In genomic region chr1:155472491-155472890, GRCh38 we compare ENCODE assay signal across 29 cellular contexts.
A peak's percentile ranks its signal among the peaks of the same experiment; 100 is the strongest.
DNase-seq lines count a peak whose midpoint lies in the region; ATAC-seq and TF ChIP-seq lines count a peak whose summit lies in the region.
"Had no signal": no experiment of that assay in that cellular context is flagged by ENCODE, and none has a peak within 500 bp of the region (broad histone marks: within the 10 kb centered on the region; RNA-seq: fewer than 3 reads in every experiment).

No MANE protein-coding gene starts in this region.

- H3K4me3 Mint-ChIP-seq in T-helper 17 cell, result no peak overlapping the region
- H3K4me3 Mint-ChIP-seq: activated CD4-positive, alpha-beta T cell treated with anti-CD3 and anti-CD28 coated beads for 36 hours; activated T-cell treated with anti-CD3 and anti-CD28 coated beads, Interleukin-2, amount 50 U/mL, for 24 hours; IgD-negative memory B cell; memory B cell; stimulated activated naive CD8-positive, alpha-beta T cell treated with anti-CD3 and anti-CD28 coated beads, Interleukin-15, Interleukin-2, amounts not matched to agents 100 ng/mL and 50 ng/mL, for 24 hours had no signal

- no peaks in the 10 kb centered on the region for H3K27me3 ChIP-seq in prostate gland (replicated peaks; ENCODE audit: insufficient read depth)
- H3K27me3 ChIP-seq: brain microvascular endothelial cell, tibial nerve had no signal

- ATAC-seq in T-helper 17 cell (no peak), sciatic nerve (peak; percentile 77), HG03469 (IDR thresholded peaks at IDR 0.05; ENCODE audit: unreplicated experiment) (no peak)
- ATAC-seq: activated CD4-positive, alpha-beta T cell treated with anti-CD3 and anti-CD28 coated beads for 36 hours; left cardiac atrium; psoas muscle had no signal

- H3K4me1 Mint-ChIP-seq in T-helper 17 cell, result peaks cover 22% of the 10 kb centered on the region

- TF ChIP-seq CTCF in prostate gland (IDR thresholded peaks at IDR 0.05), result no peak

- WGBS in prostate gland, result 70% methylated on average over 2 of the region's 2 CpGs

- no peak overlapping the region for H3K4me3 ChIP-seq in prostate gland
- H3K4me3 ChIP-seq: psoas muscle, tibial nerve had no signal

- H3K27ac ChIP-seq in prostate gland, result no peak overlapping the region
- H3K27ac ChIP-seq: brain microvascular endothelial cell, C4-2B, epithelial cell of prostate, psoas muscle had no signal

- intact Hi-C loops in sciatic nerve (cut with DNase I) (no loop called here), prostate gland (cut with DNase I) (no loop called here)

- no peaks in the 10 kb centered on the region for H3K36me3 ChIP-seq in prostate gland
- H3K36me3 ChIP-seq: brain microvascular endothelial cell had no signal

- DNase-seq in GM03348 (ENCODE audit: low spot score), result peak; percentile 57
- DNase-seq in T-helper 17 cell, result no peak
- peak; percentile 58 for DNase-seq in fibroblast of peridontal ligament (ENCODE audit: extremely low read depth)
- no peak for DNase-seq in sciatic nerve (ENCODE audit: low spot score)
- DNase-seq in NCI-H524 treated with DMSO at 0.1 percent for 48 hours (lab: John Stamatoyannopoulos, UW), result no peak
- DNase-seq in prostate gland (ENCODE audit: low spot score), result no peak
- DNase-seq: activated CD4-positive, alpha-beta T cell treated with anti-CD3 and anti-CD28 coated beads for 36 hours; activated gamma-delta T cell treated with Interleukin-2 at 50 U/mL for 16 hours; activated T-cell treated with anti-CD3 and anti-CD28 coated beads, Interleukin-2, amount 50 U/mL, for 24 hours; brain microvascular endothelial cell; DMS79; effector CD4-positive, alpha-beta T cell; foreskin melanocyte; GDM1; HCEC 1CT; left cardiac atrium; NCI-H1092 treated with DMSO at 0.1 percent for 48 hours; NCI-H2029 treated with DMSO at 0.1 percent for 48 hours; NCI-H2227 treated with DMSO at 0.1 percent for 48 hours; NCI-H748 treated with DMSO at 0.1 percent for 48 hours; psoas muscle; T-helper 2 cell had no signal

- H3K9me3 ChIP-seq in T-helper 17 cell (ENCODE audit: control insufficient read depth, low read length, poor library complexity, severe bottlenecking) (peaks cover 6% of the 10 kb centered on the region), prostate gland (no peaks in the 10 kb centered on the region)

- no peaks in the 10 kb centered on the region for H3K27me3 Mint-ChIP-seq in T-helper 17 cell
- H3K27me3 Mint-ChIP-seq: activated CD4-positive, alpha-beta T cell treated with anti-CD3 and anti-CD28 coated beads for 36 hours; activated T-cell treated with anti-CD3 and anti-CD28 coated beads, Interleukin-2, amount 50 U/mL, for 24 hours; IgD-negative memory B cell; memory B cell; stimulated activated naive CD8-positive, alpha-beta T cell treated with anti-CD3 and anti-CD28 coated beads, Interleukin-15, Interleukin-2, amounts not matched to agents 100 ng/mL and 50 ng/mL, for 24 hours had no signal

- H3K4me1 ChIP-seq in prostate gland (replicated peaks), result no peaks in the 10 kb centered on the region

- H3K36me3 Mint-ChIP-seq in T-helper 17 cell (ENCODE audit: low read depth), result peaks cover 6% of the 10 kb centered on the region

- H3K27ac Mint-ChIP-seq in T-helper 17 cell, result peak overlapping the region; percentile 12
- H3K27ac Mint-ChIP-seq: activated CD4-positive, alpha-beta T cell treated with anti-CD3 and anti-CD28 coated beads for 36 hours; activated T-cell treated with anti-CD3 and anti-CD28 coated beads, Interleukin-2, amount 50 U/mL, for 24 hours; IgD-negative memory B cell; memory B cell; stimulated activated naive CD8-positive, alpha-beta T cell treated with anti-CD3 and anti-CD28 coated beads, Interleukin-15, Interleukin-2, amounts not matched to agents 100 ng/mL and 50 ng/mL, for 24 hours had no signal

- TF ChIP-seq POLR2A in prostate gland (IDR thresholded peaks at IDR 0.05), result no peak

Comparison
In these comparisons a context has a peak if more than half of its experiments do, and no peak if none do; other contexts are left out.
1. DNase-seq: peak in GM03348 (single experiment) and fibroblast of peridontal ligament (single experiment); none in T-helper 17 cell (0 of 3), sciatic nerve (single experiment), NCI-H524 treated with DMSO at 0.1 percent for 48 hours (single experiment) and prostate gland (single experiment).